8 cellular contexts compared by ENCODE assay signal in the genomic region with DNA sequence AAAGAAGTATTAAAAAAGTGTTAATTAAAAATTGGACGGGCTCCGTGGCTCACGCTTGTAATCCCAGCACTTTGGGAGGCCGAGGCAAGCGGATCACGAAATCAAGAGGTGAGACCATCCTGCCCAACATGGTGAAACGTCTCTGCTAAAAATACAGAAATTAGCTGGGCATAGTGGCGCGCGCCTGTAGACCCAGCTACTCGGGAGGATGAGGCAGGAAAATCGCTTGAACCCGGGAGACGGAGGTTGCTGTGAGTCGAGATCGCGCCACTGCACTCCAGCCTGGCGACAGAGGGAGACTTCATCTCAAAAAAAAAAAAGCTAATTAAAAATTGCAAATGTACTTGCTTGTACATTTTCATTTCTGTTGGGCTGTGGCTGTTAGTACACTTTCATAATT. TPM values are rescaled to one million over a fixed set of nuclear protein-coding genes. Genes with fewer than 3 reads are reported as not detected.
DNase-seq lines count a peak whose midpoint lies in the region; ATAC-seq, FAIRE-seq and TF ChIP-seq lines count a peak whose summit lies in the region.
"Not testable (repeated sequence)": the region's sequence is repeated elsewhere in the genome, so short reads cannot be mapped to it uniquely, and the experiment has no call there.

No MANE protein-coding gene starts in this region.

- H3K4me2 ChIP-seq in astrocyte (ENCODE audit: low read length) (peak overlapping the region; percentile 99), osteoblast (ENCODE audit: insufficient read depth, low read length) (peak overlapping the region; percentile 93)

- ATAC-seq in CD4-positive, CD25-positive, alpha-beta regulatory T cell (ENCODE audit: low read depth in 2 of 2); left lung: not testable (repeated sequence)

- H3K27me3 Mint-ChIP-seq in CD4-positive, CD25-positive, alpha-beta regulatory T cell; IgD-negative memory B cell; T-helper 2 cell treated with Interferon-gamma antibody and Interleukin-4, amounts not matched to agents 5 μg/mL and 100 μg/mL, for 36 hours (ENCODE audit: low read depth); astrocyte (ENCODE audit: low read depth, unreplicated experiment): not testable (repeated sequence)

- H3K36me3 Mint-ChIP-seq in CD4-positive, CD25-positive, alpha-beta regulatory T cell: peaks cover 10% of the 10 kb centered on the region
- not testable (repeated sequence) for H3K36me3 Mint-ChIP-seq in IgD-negative memory B cell; astrocyte (ENCODE audit: low read depth, unreplicated experiment)
- peaks cover 26% of the 10 kb centered on the region for H3K36me3 Mint-ChIP-seq in T-helper 2 cell treated with Interferon-gamma antibody and Interleukin-4, amounts not matched to agents 5 μg/mL and 100 μg/mL, for 36 hours (ENCODE audit: low read depth)

- FAIRE-seq in astrocyte (lab: Jason Lieb, UNC): not testable (repeated sequence)

- H3K27ac Mint-ChIP-seq in CD4-positive, CD25-positive, alpha-beta regulatory T cell: peak overlapping the region in 1 of 3 donors; percentile 87
- H3K27ac Mint-ChIP-seq in IgD-negative memory B cell (peak overlapping the region in 1 of 3 donors; percentile 92), astrocyte (ENCODE audit: unreplicated experiment) (peak overlapping the region; percentile 63)
- H3K27ac Mint-ChIP-seq in T-helper 2 cell treated with Interferon-gamma antibody and Interleukin-4, amounts not matched to agents 5 μg/mL and 100 μg/mL, for 36 hours: peak overlapping the region; percentile 92

- TF ChIP-seq POLR2A in testis (IDR thresholded peaks at IDR 0.05): not testable (repeated sequence)

- peaks cover 59% of the 10 kb centered on the region for H4K20me1 ChIP-seq in astrocyte (ENCODE audit: insufficient read depth, low read length)
- peaks cover 44% of the 10 kb centered on the region for H4K20me1 ChIP-seq in osteoblast (ENCODE audit: insufficient read depth, low read length)

- not testable (repeated sequence) for DNase-seq in CD4-positive, CD25-positive, alpha-beta regulatory T cell; T-helper 2 cell treated with Interferon-gamma antibody and Interleukin-4, amounts not matched to agents 5 μg/mL and 100 μg/mL, for 36 hours (ENCODE audit: low spot score); astrocyte (ENCODE audit: low read depth); epithelial cell of proximal tubule (ENCODE audit: low read depth); left lung; osteoblast (ENCODE audit: insufficient read length, low spot score, missing footprints); testis

- not testable (repeated sequence) for H3K27ac ChIP-seq in CD4-positive, CD25-positive, alpha-beta regulatory T cell (ENCODE audit: insufficient read depth, low read length, poor library complexity, severe bottlenecking); astrocyte (ENCODE audit: low read depth, low read length); osteoblast (ENCODE audit: low read depth, low read length)
- H3K27ac ChIP-seq in left lung: peak overlapping the region in 1 of 2 donors; percentile 97
- peak overlapping the region in 1 of 2 donors; percentile 95 for H3K27ac ChIP-seq in testis

- H3K4me1 Mint-ChIP-seq in CD4-positive, CD25-positive, alpha-beta regulatory T cell: peaks cover 13 to 67% (median 45%) of the 10 kb centered on the region in 4 donors
- H3K4me1 Mint-ChIP-seq in IgD-negative memory B cell: peaks cover 30 to 42% (median 40%) of the 10 kb centered on the region in 3 donors
- H3K4me1 Mint-ChIP-seq in T-helper 2 cell treated with Interferon-gamma antibody and Interleukin-4, amounts not matched to agents 5 μg/mL and 100 μg/mL, for 36 hours (ENCODE audit: low read depth): peaks cover 35% of the 10 kb centered on the region
- peaks cover 20% of the 10 kb centered on the region for H3K4me1 Mint-ChIP-seq in astrocyte (ENCODE audit: low read depth, unreplicated experiment)

- not testable (repeated sequence) for H3K27me3 ChIP-seq in CD4-positive, CD25-positive, alpha-beta regulatory T cell (ENCODE audit: control insufficient read depth, insufficient read depth, low read length); astrocyte (ENCODE audit: insufficient read depth, low read length); left lung; osteoblast (ENCODE audit: insufficient read depth, low read length); testis

- H3K4me3 Mint-ChIP-seq in CD4-positive, CD25-positive, alpha-beta regulatory T cell: peak overlapping the region; percentile 80 to 94 (median 93)
- H3K4me3 Mint-ChIP-seq in IgD-negative memory B cell (peak overlapping the region; percentile 90 to 98 (median 92)), astrocyte (ENCODE audit: unreplicated experiment) (peak overlapping the region; percentile 93)
- peak overlapping the region; percentile 97 for H3K4me3 Mint-ChIP-seq in T-helper 2 cell treated with Interferon-gamma antibody and Interleukin-4, amounts not matched to agents 5 μg/mL and 100 μg/mL, for 36 hours

- H3K36me3 ChIP-seq in CD4-positive, CD25-positive, alpha-beta regulatory T cell (ENCODE audit: control insufficient read depth, insufficient read depth, low read length): peaks cover 15% of the 10 kb centered on the region
- H3K36me3 ChIP-seq in astrocyte (ENCODE audit: insufficient read depth, low read length): peaks cover 18% of the 10 kb centered on the region
- peaks cover 0 to 14% of the 10 kb centered on the region in 2 donors for H3K36me3 ChIP-seq in left lung
- H3K36me3 ChIP-seq in osteoblast (ENCODE audit: insufficient read depth, low read length): peaks cover 24% of the 10 kb centered on the region
- H3K36me3 ChIP-seq in testis (ENCODE audit: low read depth, missing control alignments): not testable (repeated sequence)

- H3K4me3 ChIP-seq in CD4-positive, CD25-positive, alpha-beta regulatory T cell (ENCODE audit: low read depth, low read length): peak overlapping the region; percentile 82
- H3K4me3 ChIP-seq in astrocyte (ENCODE audit: insufficient read depth, low read depth, low read length) (peak overlapping the region; percentile 99), epithelial cell of proximal tubule (ENCODE audit: low read depth, low read length) (peak overlapping the region; percentile 97), left lung (peak overlapping the region; percentile 81 to 99), osteoblast (ENCODE audit: insufficient read depth, low read length) (peak overlapping the region; percentile 92), testis (peak overlapping the region; percentile 99)

- 30 to 37% methylated on average over 18 of the region's 18 CpGs for WGBS in testis, 2 donors

- intact Hi-C loops in left lung (cut with DNase I); testis (cut with DNase I; ENCODE audit: low total_unique reads): not testable (repeated sequence)

- not testable (repeated sequence) for H3K9me3 Mint-ChIP-seq in CD4-positive, CD25-positive, alpha-beta regulatory T cell; IgD-negative memory B cell; T-helper 2 cell treated with Interferon-gamma antibody and Interleukin-4, amounts not matched to agents 5 μg/mL and 100 μg/mL, for 36 hours; astrocyte (ENCODE audit: unreplicated experiment)

- H2AFZ ChIP-seq in astrocyte (ENCODE audit: low read depth, low read length): not testable (repeated sequence)
- H2AFZ ChIP-seq in osteoblast (ENCODE audit: low read length): peak overlapping the region; percentile 84

- H3K9ac ChIP-seq in astrocyte (ENCODE audit: low read length): peak overlapping the region; percentile 88

- not testable (repeated sequence) for H3K9me3 ChIP-seq in CD4-positive, CD25-positive, alpha-beta regulatory T cell (ENCODE audit: control insufficient read depth in 2 of 2, low read length in 2 of 2); astrocyte (ENCODE audit: insufficient read depth, low read depth, low read length); left lung; osteoblast (ENCODE audit: low read depth, low read length); testis

- H3K4me1 ChIP-seq in CD4-positive, CD25-positive, alpha-beta regulatory T cell (ENCODE audit: control insufficient read depth, insufficient read depth, low read length, poor library complexity, severe bottlenecking): peaks cover 44% of the 10 kb centered on the region
- H3K4me1 ChIP-seq in astrocyte (ENCODE audit: insufficient read depth, low read length): peaks cover 21% of the 10 kb centered on the region
- H3K4me1 ChIP-seq in left lung: peaks cover 17 to 62% of the 10 kb centered on the region in 2 donors
- peaks cover 21% of the 10 kb centered on the region for H3K4me1 ChIP-seq in osteoblast (ENCODE audit: insufficient read depth, low read length)
- H3K4me1 ChIP-seq in testis: peaks cover 36% of the 10 kb centered on the region

- peaks cover 94% of the 10 kb centered on the region for H3K79me2 ChIP-seq in astrocyte (ENCODE audit: insufficient read depth, low read length)
- peaks cover 91% of the 10 kb centered on the region for H3K79me2 ChIP-seq in osteoblast (ENCODE audit: insufficient read depth, low read length)

- not testable (repeated sequence) for TF ChIP-seq CTCF in astrocyte (IDR thresholded peaks at IDR 0.05; ENCODE audit: insufficient read depth, low read depth, low read length); epithelial cell of proximal tubule (conservative IDR thresholded peaks at IDR 0.05; ENCODE audit: low read depth, low read length); left lung (IDR thresholded peaks at IDR 0.05); osteoblast (IDR thresholded peaks at IDR 0.05; ENCODE audit: extremely low read depth, low read depth, low read length); testis (IDR thresholded peaks at IDR 0.05)

RNA-seq across cellular contexts. Expression of a gene that starts 1.1 kb away (rescaled TPM):
- 15.1 TPM for total RNA-seq in CD4-positive, CD25-positive, alpha-beta regulatory T cell
- 10 to 100 TPM; 32.3 to 55.0 (median 49.6) TPM for polyA plus RNA-seq in CD4-positive, CD25-positive, alpha-beta regulatory T cell
- polyA plus RNA-seq in IgD-negative memory B cell (67.9 TPM), testis (ENCODE audit: insufficient read depth, low read depth, low replicate concordance) (152 TPM)
- total RNA-seq in astrocyte (56.2 TPM in 2 replicates), epithelial cell of proximal tubule (29.0 and 44.0 TPM in 2 replicates), left lung (10 to 100 TPM; 35.1 to 35.6 TPM), osteoblast (23.0 and 24.6 TPM in 2 replicates), testis (10 to 100 TPM; 28.9 to 68.7 TPM)

RNA-seq across cellular contexts. Expression of a gene that starts 1.4 kb away (rescaled TPM):
- total RNA-seq in CD4-positive, CD25-positive, alpha-beta regulatory T cell: 31.8 TPM
- 10 to 100 TPM; 33.4 to 42.4 (median 39.9) TPM for polyA plus RNA-seq in CD4-positive, CD25-positive, alpha-beta regulatory T cell
- 42.1 TPM for polyA plus RNA-seq in IgD-negative memory B cell
- 32.3 and 35.2 TPM in 2 replicates for total RNA-seq in astrocyte
- total RNA-seq in epithelial cell of proximal tubule: 26.6 and 27.2 TPM in 2 replicates
- total RNA-seq in left lung: 10 to 100 TPM; 22.7 to 26.3 TPM
- 28.6 and 30.8 TPM in 2 replicates for total RNA-seq in osteoblast
- 100 to 1,000 TPM in 1 of 2 donors, 10 to 100 TPM in 1; 63.4 to 124 TPM for total RNA-seq in testis
- 202 TPM for polyA plus RNA-seq in testis (ENCODE audit: insufficient read depth, low read depth, low replicate concordance)

RNA-seq across cellular contexts. Expression of a gene that starts 34.8 kb away (rescaled TPM):
- total RNA-seq in CD4-positive, CD25-positive, alpha-beta regulatory T cell: 9.7 TPM
- 1 to 10 TPM; 3.7 to 7.5 (median 6.1) TPM for polyA plus RNA-seq in CD4-positive, CD25-positive, alpha-beta regulatory T cell
- polyA plus RNA-seq in IgD-negative memory B cell (12.6 TPM), testis (ENCODE audit: insufficient read depth, low read depth, low replicate concordance) (12.1 TPM)
- total RNA-seq in astrocyte (11.9 and 12.4 TPM in 2 replicates), epithelial cell of proximal tubule (9.0 and 21.9 TPM in 2 replicates), left lung (10 to 100 TPM in 1 of 2 donors, 1 to 10 TPM in 1; 8.6 to 12.6 TPM), osteoblast (9.0 and 10.6 TPM in 2 replicates), testis (10 to 100 TPM; 19.1 to 29.8 TPM)

RNA-seq across cellular contexts. Expression of a gene that starts 41.2 kb away (rescaled TPM):
- 5.8 TPM for total RNA-seq in CD4-positive, CD25-positive, alpha-beta regulatory T cell
- polyA plus RNA-seq in CD4-positive, CD25-positive, alpha-beta regulatory T cell: 1 to 10 TPM in 3 of 4 donors, not detected in 1; 1.4 to 1.7 (median 1.7) TPM
- polyA plus RNA-seq in IgD-negative memory B cell: 0.61 TPM
- total RNA-seq in astrocyte: 174 and 178 TPM in 2 replicates
- 492 and 789 TPM in 2 replicates for total RNA-seq in epithelial cell of proximal tubule
- 100 to 1,000 TPM; 129 to 272 TPM for total RNA-seq in left lung
- 5.1 and 8.3 TPM in 2 replicates for total RNA-seq in osteoblast
- total RNA-seq in testis: 1,000 to 10,000 TPM; 1,148 to 1,322 TPM
- 504 TPM for polyA plus RNA-seq in testis (ENCODE audit: insufficient read depth, low read depth, low replicate concordance)
